Comparison of ENCODE assay signal across 1 cellular context in genomic region chr2:8697190-8697589, GRCh38.
TF ChIP-seq lines count a peak whose summit lies in the region.

No MANE protein-coding gene starts in this region.

TF ChIP-seq in K562, 482 proteins besides CTCF, POLR2A, EP300 and RAD21 (continued from another document):
- TF ChIP-seq RREB1 (CRISPR knock-in tag; IDR thresholded peaks at IDR 0.05) (no peak), GABPA (tag; conservative IDR thresholded peaks at IDR 0.05; ENCODE audit: low read depth) (no peak), BCLAF1 (IDR thresholded peaks at IDR 0.05; ENCODE audit: borderline replicate concordance in 1 of 2, control insufficient read depth in 1 of 2, low read depth in 2 of 2, low read length in 1 of 2) (no peak), CEBPZ (IDR thresholded peaks at IDR 0.05; ENCODE audit: borderline replicate concordance, low read depth, low read length) (no peak)
